ENCODE assay signal across 1 cellular context in genomic region chr19:43934985-43935708, GRCh38.
A peak's percentile ranks its signal among the peaks of the same experiment; 100 is the strongest.
TF ChIP-seq lines count a peak whose summit lies in the region.

TSS of gene ZNF45 (minus strand) at chr19:43935282. CDS start at chr19:43922185, 13,097 bp downstream.

TF ChIP-seq in K562, 482 proteins besides CTCF, POLR2A, EP300 and RAD21 (continued from another document and continues in another):
- TF ChIP-seq CREB3L1 (IDR thresholded peaks at IDR 0.05; ENCODE audit: borderline replicate concordance, low read depth) = peak; percentile 88
- no peak for TF ChIP-seq KLF6 (CRISPR knock-in tag; IDR thresholded peaks at IDR 0.05; ENCODE audit: borderline replicate concordance)
- TF ChIP-seq NFIX (CRISPR knock-in tag; IDR thresholded peaks at IDR 0.05; ENCODE audit: low read depth) = no peak
- TF ChIP-seq CHD2 (IDR thresholded peaks at IDR 0.05; ENCODE audit: low read depth, low read length) = 0 out of 2 replicates have a peak, but pooled peaks have one; percentile 4
- no peak for TF ChIP-seq DIDO1 (tag; IDR thresholded peaks at IDR 0.05; ENCODE audit: low read depth)
- TF ChIP-seq PCBP1 (IDR thresholded peaks at IDR 0.05; ENCODE audit: low read depth, low read length, poor library complexity, severe bottlenecking) = no peak
- no peak for TF ChIP-seq PYGO2 (tag; IDR thresholded peaks at IDR 0.05)
- TF ChIP-seq CREB3 (tag; conservative IDR thresholded peaks at IDR 0.05; ENCODE audit: low read depth) = no peak
- TF ChIP-seq SUPT5H (IDR thresholded peaks at IDR 0.05) = peak; percentile 75
- TF ChIP-seq BRD4 (IDR thresholded peaks at IDR 0.05) = no peak
- TF ChIP-seq U2AF1 (optimal IDR thresholded peaks at IDR 0.05; ENCODE audit: low read depth, low read length) = no peak
- no peak for TF ChIP-seq HNRNPL (IDR thresholded peaks at IDR 0.05; ENCODE audit: low read depth, low read length)
- no peak for TF ChIP-seq MECOM (CRISPR knock-in tag; IDR thresholded peaks at IDR 0.05)
- peak; percentile 93 for TF ChIP-seq ETS1 (conservative IDR thresholded peaks at IDR 0.05; ENCODE audit: control insufficient read depth, low read depth, low read length)
- TF ChIP-seq MEIS2 (IDR thresholded peaks at IDR 0.05; ENCODE audit: partially characterized antibody) = no peak
- TF ChIP-seq HNRNPUL1 (IDR thresholded peaks at IDR 0.05; ENCODE audit: low read length) = no peak
- no peak for TF ChIP-seq TAF9B (IDR thresholded peaks at IDR 0.05; ENCODE audit: partially characterized antibody)
- peak; percentile 16; the same call in 1 of the 2 replicates for TF ChIP-seq FOXM1 (IDR thresholded peaks at IDR 0.05; ENCODE audit: low read depth)
- TF ChIP-seq FOXM1 (CRISPR knock-in tag; IDR thresholded peaks at IDR 0.05; ENCODE audit: low read depth) = no peak
- no peak for TF ChIP-seq ZNF41 (CRISPR knock-in tag; conservative IDR thresholded peaks at IDR 0.05)
- TF ChIP-seq ZKSCAN8 (CRISPR knock-in tag; IDR thresholded peaks at IDR 0.05) = no peak
- TF ChIP-seq SAP30 (IDR thresholded peaks at IDR 0.05; ENCODE audit: borderline replicate concordance, insufficient read depth, low read depth, low read length, poor library complexity, severe bottlenecking) = peak; percentile 32
- no peak for TF ChIP-seq DPF2 (IDR thresholded peaks at IDR 0.05)
- TF ChIP-seq SRF (CRISPR knock-in tag; IDR thresholded peaks at IDR 0.05) = no peak
- TF ChIP-seq MXI1 (IDR thresholded peaks at IDR 0.05; ENCODE audit: low read depth, low read length) = no peak
- no peak for TF ChIP-seq PCBP2 (IDR thresholded peaks at IDR 0.05; ENCODE audit: low read depth, low read length, poor library complexity, severe bottlenecking)
- no peak for TF ChIP-seq GABPB2 (CRISPR knock-in tag; conservative IDR thresholded peaks at IDR 0.05)
- TF ChIP-seq ARID3B (CRISPR knock-in tag; IDR thresholded peaks at IDR 0.05; ENCODE audit: borderline replicate concordance) = no peak
- TF ChIP-seq ZNF79 (CRISPR knock-in tag; IDR thresholded peaks at IDR 0.05; ENCODE audit: low read depth) = no peak
- TF ChIP-seq ZBTB1 (CRISPR knock-in tag; IDR thresholded peaks at IDR 0.05; ENCODE audit: borderline replicate concordance, low read depth) = no peak
- no peak for TF ChIP-seq CHCHD3 (CRISPR knock-in tag; IDR thresholded peaks at IDR 0.05)
- no peak for TF ChIP-seq EWSR1 (IDR thresholded peaks at IDR 0.05; ENCODE audit: borderline replicate concordance, low read depth, partially characterized antibody)
- no peak for TF ChIP-seq CBX5 (IDR thresholded peaks at IDR 0.05; ENCODE audit: borderline replicate concordance, low read depth)
- no peak for TF ChIP-seq ARID1B (IDR thresholded peaks at IDR 0.05)
- peak; percentile 52 for TF ChIP-seq NR2C1 (IDR thresholded peaks at IDR 0.05)
- peak; percentile 69 for TF ChIP-seq NR2C1 (tag; IDR thresholded peaks at IDR 0.05)
- TF ChIP-seq BRD9 (IDR thresholded peaks at IDR 0.05; ENCODE audit: low read depth, partially characterized antibody) = no peak
- TF ChIP-seq MAFG (tag; conservative IDR thresholded peaks at IDR 0.05) = no peak
- TF ChIP-seq RBM17 (IDR thresholded peaks at IDR 0.05; ENCODE audit: borderline replicate concordance, low read depth, low read length) = no peak
- TF ChIP-seq ZFP1 (CRISPR knock-in tag; IDR thresholded peaks at IDR 0.05) = no peak
- no peak for TF ChIP-seq FOSL1 (tag; conservative IDR thresholded peaks at IDR 0.05)
- TF ChIP-seq MYC (IDR thresholded peaks at IDR 0.05; ENCODE audit: low read depth, low read length) = no peak
- no peak for TF ChIP-seq MYC (CRISPR knock-in tag; IDR thresholded peaks at IDR 0.05; ENCODE audit: borderline replicate concordance, low read depth)
- no peak for TF ChIP-seq ATF4 (CRISPR knock-in tag; IDR thresholded peaks at IDR 0.05)
- TF ChIP-seq NR4A1 (CRISPR knock-in tag; IDR thresholded peaks at IDR 0.05) = no peak
- TF ChIP-seq NR4A1 (tag; IDR thresholded peaks at IDR 0.05) = no peak
- TF ChIP-seq MCM7 (IDR thresholded peaks at IDR 0.05) = no peak
- peak; percentile 99 for TF ChIP-seq GABPA (tag; conservative IDR thresholded peaks at IDR 0.05; ENCODE audit: low read depth)
- TF ChIP-seq ZNF696 (CRISPR knock-in tag; conservative IDR thresholded peaks at IDR 0.05) = no peak
- no peak for TF ChIP-seq USF1 (CRISPR knock-in tag; IDR thresholded peaks at IDR 0.05)
- TF ChIP-seq RNF2 (IDR thresholded peaks at IDR 0.05) = no peak
- TF ChIP-seq DNMT1 (IDR thresholded peaks at IDR 0.05) = no peak
- no peak for TF ChIP-seq NFRKB (IDR thresholded peaks at IDR 0.05; ENCODE audit: low read depth)
- no peak for TF ChIP-seq ZNF584 (CRISPR knock-in tag; IDR thresholded peaks at IDR 0.05; ENCODE audit: low read depth)
- no peak for TF ChIP-seq ZNF431 (CRISPR knock-in tag; IDR thresholded peaks at IDR 0.05)
- TF ChIP-seq RFX7 (CRISPR knock-in tag; IDR thresholded peaks at IDR 0.05) = no peak
- TF ChIP-seq ZMIZ1 (IDR thresholded peaks at IDR 0.05; ENCODE audit: low read depth in 2 of 2, low read length in 2 of 2) = peak in 1 of 2 experiments; percentile 37; a peak in 1 of 4 replicates
- TF ChIP-seq ZSCAN32 (CRISPR knock-in tag; IDR thresholded peaks at IDR 0.05) = no peak
- TF ChIP-seq CCAR2 (IDR thresholded peaks at IDR 0.05; ENCODE audit: low read depth, low read length) = no peak
- no peak for TF ChIP-seq RBM34 (IDR thresholded peaks at IDR 0.05; ENCODE audit: borderline replicate concordance, insufficient read depth, low read length)
- TF ChIP-seq FOXP4 (CRISPR knock-in tag; IDR thresholded peaks at IDR 0.05; ENCODE audit: borderline replicate concordance) = no peak
- TF ChIP-seq MBD2 (IDR thresholded peaks at IDR 0.05; ENCODE audit: borderline replicate concordance, low read depth) = peak; percentile 73
- TF ChIP-seq BMI1 (IDR thresholded peaks at IDR 0.05; ENCODE audit: low read length) = no peak
